Comparison of ENCODE assay signal across 19 cellular contexts in genomic region chr19:33060586-33060985, GRCh38. TPM values are rescaled to one million over a fixed set of nuclear protein-coding genes. Genes with fewer than 3 reads are reported as not detected.
DNase-seq lines count a peak whose midpoint lies in the region; ATAC-seq, FAIRE-seq and TF ChIP-seq lines count a peak whose summit lies in the region.
"Had no signal": no experiment of that assay in that cellular context is flagged by ENCODE, and none has a peak within 500 bp of the region (broad histone marks: within the 10 kb centered on the region; RNA-seq: fewer than 3 reads in every experiment).

No MANE protein-coding gene starts in this region.

- no peak overlapping the region for H3K27ac Mint-ChIP-seq in activated B cell treated with CpG ODN at 0.5 μM for 24 hours
- H3K27ac Mint-ChIP-seq in MCF 10A (ENCODE audit: low read depth, unreplicated experiment) = no peak overlapping the region
- no peak overlapping the region for H3K27ac Mint-ChIP-seq in stimulated activated effector memory CD8-positive, alpha-beta T cell treated with anti-CD3 and anti-CD28 coated beads, Interleukin-12 subunit alpha, Interleukin-12 subunit beta, amount 100 ng/mL, for 72 hours
- H3K27ac Mint-ChIP-seq: CD14-positive monocyte had no signal

- H2AFZ ChIP-seq in HCT116 (ENCODE audit: low read depth, low read length, poor library complexity, severe bottlenecking) = no peak overlapping the region
- no peak overlapping the region for H2AFZ ChIP-seq in neuronal stem cell (ENCODE audit: low read length)

- DNase-seq in A549 (ENCODE audit: low read depth in 1 of 2, low spot score in 1 of 2) (no peak), HCT116 (ENCODE audit: low read depth, low spot score) (no peak), activated B cell treated with CpG ODN at 0.5 μM for 24 hours (no peak), neuronal stem cell (ENCODE audit: low spot score) (no peak), Right ventricle myocardium inferior (ENCODE audit: missing footprints) (no peak), MCF 10A (ENCODE audit: unreplicated experiment) (no peak)
- DNase-seq in stimulated activated effector memory CD8-positive, alpha-beta T cell treated with anti-CD3 and anti-CD28 coated beads, Interleukin-12 subunit alpha, Interleukin-12 subunit beta, amount 100 ng/mL, for 72 hours (ENCODE audit: low spot score in 2 of 2) = no peak
- DNase-seq: DMS79, GOT3, KBM-7, NCI-H1092, NCI-H1436, NCI-H187 treated with DMSO at 0.1 percent for 48 hours, NCI-H2107, NCI-H446 treated with DMSO at 0.1 percent for 48 hours, NCI-H748 treated with DMSO at 0.1 percent for 48 hours had no signal

- no peak overlapping the region for H2BK12ac ChIP-seq in neuronal stem cell (ENCODE audit: low read length)

- CTCF ChIA-PET in A549 (lab: Yijun Ruan, JAX) (interaction anchor here (0.6 to 3.3 kb wide), 9 partner anchors 8 to 124 kb away, joined by 3 to 19 read pairs (median 6); no protein-coding TSS in a partner anchor), HCT116 (lab: Charles Lee) (no interaction called here), activated B cell treated with CpG ODN at 0.5 μM for 24 hours (lab: Charles Lee) (no interaction called here), MCF 10A (lab: Yijun Ruan, JAX) (interaction anchor here (0.6 to 1.6 kb wide), 2 partner anchors 20 to 88 kb away, joined by 3 to 6 read pairs; partner anchors contain the start of gene GPATCH1)

- peaks cover 9% of the 10 kb centered on the region for H3K4me1 Mint-ChIP-seq in activated B cell treated with CpG ODN at 0.5 μM for 24 hours
- H3K4me1 Mint-ChIP-seq in MCF 10A (ENCODE audit: insufficient read depth, unreplicated experiment) = no peaks in the 10 kb centered on the region
- no peaks in the 10 kb centered on the region for H3K4me1 Mint-ChIP-seq in stimulated activated effector memory CD8-positive, alpha-beta T cell treated with anti-CD3 and anti-CD28 coated beads, Interleukin-12 subunit alpha, Interleukin-12 subunit beta, amount 100 ng/mL, for 72 hours

- no peak overlapping the region for H2BK120ac ChIP-seq in neuronal stem cell (ENCODE audit: low read depth, low read length)

- H4K8ac ChIP-seq in neuronal stem cell (ENCODE audit: low read depth, low read length) = no peak overlapping the region

- peaks cover 8% of the 10 kb centered on the region for H3K79me1 ChIP-seq in neuronal stem cell (ENCODE audit: low read depth, low read length)

- H3K9ac ChIP-seq in HCT116 (ENCODE audit: low read length) = no peak overlapping the region
- H3K9ac ChIP-seq in neuronal stem cell (ENCODE audit: low read depth, low read length, poor library complexity) = no peak overlapping the region

- no peaks in the 10 kb centered on the region for H3K36me3 Mint-ChIP-seq in activated B cell treated with CpG ODN at 0.5 μM for 24 hours (ENCODE audit: low read depth)
- H3K36me3 Mint-ChIP-seq in MCF 10A (ENCODE audit: insufficient read depth, unreplicated experiment) = no peaks in the 10 kb centered on the region
- H3K36me3 Mint-ChIP-seq in stimulated activated effector memory CD8-positive, alpha-beta T cell treated with anti-CD3 and anti-CD28 coated beads, Interleukin-12 subunit alpha, Interleukin-12 subunit beta, amount 100 ng/mL, for 72 hours = no peaks in the 10 kb centered on the region
- H3K36me3 Mint-ChIP-seq: CD14-positive monocyte had no signal

- H3K36me3 ChIP-seq in HCT116 (ENCODE audit: control insufficient read depth in 1 of 2, insufficient read depth in 2 of 2, low read length in 2 of 2) = 0 out of 4 replicates have a peak, but pooled peaks cover 0 to 3% of the 10 kb centered on the region in 2 experiments
- H3K36me3 ChIP-seq in neuronal stem cell (replicated peaks in 1 of 2; ENCODE audit: control insufficient read depth in 2 of 2, insufficient read depth in 2 of 2, low read length in 2 of 2) = no peaks in the 10 kb centered on the region

- H3K14ac ChIP-seq in neuronal stem cell (ENCODE audit: low read length) = no peak overlapping the region

- no peak overlapping the region for H2BK5ac ChIP-seq in neuronal stem cell (ENCODE audit: low read length)

- H3K79me2 ChIP-seq in HCT116 (ENCODE audit: insufficient read depth, low read length) = peaks cover 84% of the 10 kb centered on the region

- peak; percentile 67 for FAIRE-seq in A549 (lab: Jason Lieb, UNC)

- H3K4me2 ChIP-seq in A549 (peak overlapping the region; percentile 7; the same call in 1 of the 3 replicates), HCT116 (ENCODE audit: low read length) (peak overlapping the region; percentile 11; the same call in 1 of the 2 replicates), neuronal stem cell (ENCODE audit: insufficient read depth, low read length, poor library complexity, severe bottlenecking) (no peak overlapping the region)

- H3K4me3 Mint-ChIP-seq in activated B cell treated with CpG ODN at 0.5 μM for 24 hours (peak overlapping the region; percentile 8), MCF 10A (ENCODE audit: unreplicated experiment) (no peak overlapping the region)
- no peak overlapping the region for H3K4me3 Mint-ChIP-seq in stimulated activated effector memory CD8-positive, alpha-beta T cell treated with anti-CD3 and anti-CD28 coated beads, Interleukin-12 subunit alpha, Interleukin-12 subunit beta, amount 100 ng/mL, for 72 hours

- H3K9me3 Mint-ChIP-seq in activated B cell treated with CpG ODN at 0.5 μM for 24 hours = no peaks in the 10 kb centered on the region
- H3K9me3 Mint-ChIP-seq in MCF 10A (ENCODE audit: unreplicated experiment) = no peaks in the 10 kb centered on the region
- no peaks in the 10 kb centered on the region for H3K9me3 Mint-ChIP-seq in stimulated activated effector memory CD8-positive, alpha-beta T cell treated with anti-CD3 and anti-CD28 coated beads, Interleukin-12 subunit alpha, Interleukin-12 subunit beta, amount 100 ng/mL, for 72 hours

- BruUV-seq in HCT116 (replicated peaks; lab: Mats Ljungman, UMichigan) (no TSS peak), MCF 10A (replicated peaks; lab: Mats Ljungman, UMichigan) (no TSS peak)

- intact Hi-C loops in HCT116 (cut with micrococcal nuclease) (no loop called here), activated B cell treated with CpG ODN at 0.5 μM for 24 hours (cut with micrococcal nuclease) (loop anchor here (5.0 to 10.0 kb wide), 2 partner anchors 386 to 478 kb away; partner anchors contain the start of genes ANKRD27, PDCD5 and RGS9BP), Right ventricle myocardium inferior (cut with DNase I) (no loop called here), MCF 10A (cut with micrococcal nuclease) (no loop called here)

- TF ChIP-seq RAD21 in A549 (conservative IDR thresholded peaks at IDR 0.05 in 1 of 2, IDR thresholded peaks at IDR 0.05 in 1 of 2) = no peak
- TF ChIP-seq RAD21 in HCT116 (IDR thresholded peaks at IDR 0.05; ENCODE audit: low read depth) = no peak

- H3K27me3 ChIP-seq in HCT116 (ENCODE audit: insufficient read depth, low read length) (no peaks in the 10 kb centered on the region), neuronal stem cell (ENCODE audit: control insufficient read depth in 3 of 3, insufficient read depth in 3 of 3, low read depth in 1 of 3, low read length in 3 of 3) (peaks cover 0 to 15% (median 11%) of the 10 kb centered on the region in 3 experiments)

- peak overlapping the region; percentile 19 for H2AK5ac ChIP-seq in neuronal stem cell (ENCODE audit: low read depth, low read length)

- H3K4ac ChIP-seq in neuronal stem cell (ENCODE audit: low read length) = no peak overlapping the region

- H3K27me3 Mint-ChIP-seq in activated B cell treated with CpG ODN at 0.5 μM for 24 hours (peaks cover 3% of the 10 kb centered on the region), MCF 10A (ENCODE audit: insufficient read depth, unreplicated experiment) (no peaks in the 10 kb centered on the region)

- H3K4me3 ChIP-seq in A549 = no peak overlapping the region
- no peak overlapping the region for H3K4me3 ChIP-seq in HCT116 (replicated peaks in 1 of 2; ENCODE audit: low read depth in 1 of 2, low read length in 2 of 2)
- no peak overlapping the region for H3K4me3 ChIP-seq in neuronal stem cell (ENCODE audit: low read length in 2 of 2)

- TF ChIP-seq POLR2A in A549 (IDR thresholded peaks at IDR 0.05; ENCODE audit: low read length) (no peak), HCT116 (IDR thresholded peaks at IDR 0.05; ENCODE audit: borderline replicate concordance, extremely low read depth, insufficient read depth, insufficient read length) (no peak)

- POLR2A ChIA-PET in A549 (lab: Yijun Ruan, JAX) (interaction anchor here (1.1 kb wide), 1 partner anchor 117 kb away, joined by 3 read pairs; no protein-coding TSS in a partner anchor), HCT116 (lab: Charles Lee) (no interaction called here), activated B cell treated with CpG ODN at 0.5 μM for 24 hours (lab: Charles Lee) (no interaction called here), MCF 10A (lab: Yijun Ruan, JAX) (no interaction called here)

- no peaks in the 10 kb centered on the region; the same call in 1 of the 2 replicates for H4K20me1 ChIP-seq in HCT116 (ENCODE audit: insufficient read depth)

- H3K23ac ChIP-seq in neuronal stem cell (ENCODE audit: low read depth, low read length, poor library complexity) = no peak overlapping the region

- 0 out of 6 replicates have a peak overlapping the region, but pooled peaks of 1 of the 2 experiments have one; percentile 30 for H3K27ac ChIP-seq in A549
- H3K27ac ChIP-seq in HCT116 (ENCODE audit: low read depth, low read length) = no peak overlapping the region
- no peak overlapping the region for H3K27ac ChIP-seq in neuronal stem cell (replicated peaks; ENCODE audit: low read length)

- no peaks in the 10 kb centered on the region for H3K9me2 ChIP-seq in HCT116 (ENCODE audit: insufficient read depth)

- H2BK15ac ChIP-seq in neuronal stem cell (ENCODE audit: low read length) = no peak overlapping the region

- TF ChIP-seq CTCF in A549 (IDR thresholded peaks at IDR 0.05) = no peak
- no peak for TF ChIP-seq CTCF in HCT116 (IDR thresholded peaks at IDR 0.05 in 2 of 3, conservative IDR thresholded peaks at IDR 0.05 in 1 of 3; ENCODE audit: borderline replicate concordance in 1 of 3, insufficient read depth in 1 of 3, low read depth in 2 of 3, low read length in 2 of 3)
- no peak for TF ChIP-seq CTCF in activated B cell treated with CpG ODN at 0.5 μM for 24 hours (IDR thresholded peaks at IDR 0.05)
- no peak for TF ChIP-seq CTCF in MCF 10A (IDR thresholded peaks at IDR 0.05; ENCODE audit: unreplicated experiment)

- H3K9me3 ChIP-seq in A549 (no peaks in the 10 kb centered on the region), HCT116 (ENCODE audit: control insufficient read depth in 1 of 2, insufficient read depth in 1 of 2, low read depth in 1 of 2, low read length in 2 of 2) (no peaks in the 10 kb centered on the region), neuronal stem cell (replicated peaks in 1 of 2; ENCODE audit: control insufficient read depth in 2 of 2, insufficient read depth in 1 of 2, low read depth in 1 of 2, low read length in 2 of 2) (no peaks in the 10 kb centered on the region)

- TF ChIP-seq EP300 in A549 (IDR thresholded peaks at IDR 0.05) = no peak

- H4K91ac ChIP-seq in neuronal stem cell (ENCODE audit: low read depth, low read length, poor library complexity) = no peak overlapping the region

- H3K4me1 ChIP-seq in A549 = peaks cover 56% of the 10 kb centered on the region
- peaks cover 28 to 59% of the 10 kb centered on the region in 2 experiments for H3K4me1 ChIP-seq in HCT116 (ENCODE audit: control insufficient read depth in 1 of 2, insufficient read depth in 2 of 2, low read length in 2 of 2)
- H3K4me1 ChIP-seq in neuronal stem cell (ENCODE audit: control insufficient read depth in 2 of 2, insufficient read depth in 1 of 2, low read depth in 1 of 2, low read length in 2 of 2) = peaks cover 4 to 7% of the 10 kb centered on the region in 2 donors

- RAD21 ChIA-PET in HCT116 (lab: Charles Lee; ENCODE audit: low non-redundant PET in 1 of 2, low total read pairs in 2 of 2, uncharacterized antibody in 2 of 2, unreplicated experiment in 2 of 2) = no interaction called here

- no peak for ATAC-seq in A549
- no peak for ATAC-seq in HCT116
- no peak for ATAC-seq in activated B cell treated with CpG ODN at 0.5 μM for 24 hours (ENCODE audit: low read depth)
- no peak for ATAC-seq in Right ventricle myocardium inferior
- no peak for ATAC-seq in HG03342 (IDR thresholded peaks at IDR 0.05; ENCODE audit: unreplicated experiment)
- ATAC-seq in stimulated activated effector memory CD8-positive, alpha-beta T cell treated with anti-CD3 and anti-CD28 coated beads, Interleukin-12 subunit alpha, Interleukin-12 subunit beta, amount 100 ng/mL, for 72 hours = no peak
- ATAC-seq: SK-N-SH treated with all-trans-retinoic acid at 6 μM for 48 hours had no signal

- WGBS in A549 (ENCODE audit: missing lambda C conversion rate) = 91% methylated on average over 5 of the region's 5 CpGs
- no CpG with 5 or more reads among the region's 5 CpGs for WGBS in neuronal stem cell (ENCODE audit: extremely low coverage in 2 of 2, insufficient read length in 2 of 2, insufficient replicate concordance in 1 of 2), 2 donors

- H3K18ac ChIP-seq in neuronal stem cell (ENCODE audit: low read length) = no peak overlapping the region

RNA-seq across cellular contexts. Expression of gene RHPN2, which starts 4.1 kb away (rescaled TPM):
- polyA plus RNA-seq in A549 (2011; rRNA removed) = 140 and 162 TPM in 2 replicates
- 72.5 and 85.3 TPM in 2 replicates for polyA plus RNA-seq in A549 (2012; cell fraction: cytosol; rRNA removed)
- 98.3 and 107 TPM in 2 replicates for polyA plus RNA-seq in A549 (2012; cell fraction: nucleus; rRNA removed)
- 55.4 to 68.1 TPM (median 60.5 TPM) in 3 replicates for polyA plus RNA-seq in A549 (2017; fragmentation: RNase III; extraction: RNeasy Plus Mini Kit Qiagen cat#74134 plus additional on column Dnase treatment)
- polyA minus RNA-seq in A549 (2011; rRNA and poly(A)+ RNA removed) = 113 and 114 TPM in 2 replicates
- 33.3 TPM for total RNA-seq in HCT116 (2021; ENCODE audit: unreplicated experiment)
- 38.8 and 41.5 TPM in 2 replicates for polyA plus RNA-seq in HCT116 (2012)
- total RNA-seq in activated B cell treated with CpG ODN at 0.5 μM for 24 hours = 1.0 and 1.7 TPM in 2 replicates
- polyA plus RNA-seq in neuronal stem cell (2013, experiment 1 of 2) = 6.7 TPM
- polyA plus RNA-seq in neuronal stem cell (2013, experiment 2 of 2) = 6.2 TPM
- total RNA-seq in Right ventricle myocardium inferior = 3.0 TPM
- 4.9 and 5.5 TPM in 2 replicates for total RNA-seq in MCF 10A (2022)

RNA-seq across cellular contexts. Expression of gene GPATCH1, which starts 20.4 kb away (rescaled TPM):
- polyA plus RNA-seq in A549 (2011; rRNA removed) = 19.0 and 24.2 TPM in 2 replicates
- polyA plus RNA-seq in A549 (2012; cell fraction: cytosol; rRNA removed) = 13.1 and 16.7 TPM in 2 replicates
- polyA plus RNA-seq in A549 (2012; cell fraction: nucleus; rRNA removed) = 17.5 and 18.1 TPM in 2 replicates
- polyA plus RNA-seq in A549 (2017; fragmentation: RNase III; extraction: RNeasy Plus Mini Kit Qiagen cat#74134 plus additional on column Dnase treatment) = 12.1 to 15.4 TPM (median 13.9 TPM) in 3 replicates
- 29.8 and 38.2 TPM in 2 replicates for polyA minus RNA-seq in A549 (2011; rRNA and poly(A)+ RNA removed)
- 7.8 TPM for total RNA-seq in HCT116 (2021; ENCODE audit: unreplicated experiment)
- 4.5 and 5.2 TPM in 2 replicates for polyA plus RNA-seq in HCT116 (2012)
- total RNA-seq in activated B cell treated with CpG ODN at 0.5 μM for 24 hours = 12.8 and 13.0 TPM in 2 replicates
- polyA plus RNA-seq in neuronal stem cell (2013, experiment 1 of 2) = 6.6 TPM
- polyA plus RNA-seq in neuronal stem cell (2013, experiment 2 of 2) = 6.9 TPM
- total RNA-seq in Right ventricle myocardium inferior = 6.5 TPM
- total RNA-seq in MCF 10A (2022) = 5.1 and 6.6 TPM in 2 replicates

Comparison
In these comparisons a context has a peak if more than half of its experiments do, and no peak if none do; other contexts are left out.
1. CTCF ChIA-PET loops: an anchor here in A549 (0.6 to 3.3 kb wide) and MCF 10A (0.6 to 1.6 kb wide); none called in HCT116 and activated B cell treated with CpG ODN at 0.5 μM for 24 hours.